In genomic region chr14:100662850-100663527, GRCh38 we compare ENCODE assay signal across 8 cellular contexts.
DNase-seq lines count a peak whose midpoint lies in the region; ATAC-seq and TF ChIP-seq lines count a peak whose summit lies in the region.

No MANE protein-coding gene starts in this region.

- H3K9me3 ChIP-seq in SJCRH30 (replicated peaks) (no peaks in the 10 kb centered on the region), psoas muscle (no peaks in the 10 kb centered on the region)

- no peaks in the 10 kb centered on the region for H3K27me3 ChIP-seq in SJCRH30
- peaks cover 0 to 48% (median 14%) of the 10 kb centered on the region in 3 donors for H3K27me3 ChIP-seq in psoas muscle (ENCODE audit: insufficient read depth in 3 of 3, low read length in 2 of 3)

- intact Hi-C loops in Right ventricle myocardium superior (cut with DNase I) (loop anchor here (10.0 kb wide), 1 partner anchor 962 kb away; no protein-coding TSS in a partner anchor), psoas muscle (cut with DNase I) (loop anchor here in 1 of 2 donors (2.0 kb wide), 1 partner anchor 160 kb away; no protein-coding TSS in a partner anchor)

- H3K4me1 ChIP-seq in SJCRH30 (no peaks in the 10 kb centered on the region), psoas muscle (no peaks in the 10 kb centered on the region)

- H3K27ac ChIP-seq in SJCRH30 (no peak overlapping the region), psoas muscle (no peak overlapping the region)

- in situ Hi-C loops in Caki2 (cut with HindIII; ENCODE audit: low pct_unique_long_range_greater_than_20kb, low sequenced_read_pairs) = loop anchor here (25.0 kb wide), 1 partner anchor 251 kb away; no protein-coding TSS in a partner anchor

- H3K4me3 ChIP-seq in SJCRH30 (no peak overlapping the region), psoas muscle (no peak overlapping the region)

- peak; percentile 88 for TF ChIP-seq CTCF in psoas muscle (IDR thresholded peaks at IDR 0.05)

- ATAC-seq in HG03139 (IDR thresholded peaks at IDR 0.05; ENCODE audit: unreplicated experiment) (peak; percentile 56), Right ventricle myocardium superior (ENCODE audit: poor library complexity) (peak; percentile 58), psoas muscle (peak in 2 of 4 donors; percentile 50 to 64), HG03571 (IDR thresholded peaks at IDR 0.05; ENCODE audit: unreplicated experiment) (no peak), GM19023 (IDR thresholded peaks at IDR 0.05; ENCODE audit: unreplicated experiment) (no peak)

- 27 to 29% (median 28%) methylated on average over 15 of the region's 15 CpGs for WGBS in psoas muscle, 3 donors

- H3K36me3 ChIP-seq in SJCRH30 (no peaks in the 10 kb centered on the region), psoas muscle (ENCODE audit: insufficient read depth in 1 of 2, low read depth in 1 of 2) (no peaks in the 10 kb centered on the region)

- DNase-seq in Caki2 (ENCODE audit: low read depth) (peak; percentile 26), SJCRH30 (peak; percentile 68 to 88), Right ventricle myocardium superior (peak; percentile 80), psoas muscle (peak; percentile 70 to 78)
- DNase-seq in activated naive CD4-positive, alpha-beta T cell treated with anti-CD3 and anti-CD28 coated beads, Interleukin-2, amount 50 U/mL, for 16 hours = peak; percentile 62

Comparison
In these comparisons a context has a peak if more than half of its experiments do, and no peak if none do; other contexts are left out.
1. DNase-seq: peak in every context shown above with its lines; median percentile 80 in Right ventricle myocardium superior; 78 in SJCRH30; 74 in psoas muscle; 62 in activated naive CD4-positive, alpha-beta T cell treated with anti-CD3 and anti-CD28 coated beads, Interleukin-2, amount 50 U/mL, for 16 hours; 26 in Caki2.
2. ATAC-seq: peak in HG03139 (single experiment) and Right ventricle myocardium superior (single experiment); none in HG03571 (single experiment) and GM19023 (single experiment).